Comparison of ENCODE assay signal across 1 cellular context in the genomic region with DNA sequence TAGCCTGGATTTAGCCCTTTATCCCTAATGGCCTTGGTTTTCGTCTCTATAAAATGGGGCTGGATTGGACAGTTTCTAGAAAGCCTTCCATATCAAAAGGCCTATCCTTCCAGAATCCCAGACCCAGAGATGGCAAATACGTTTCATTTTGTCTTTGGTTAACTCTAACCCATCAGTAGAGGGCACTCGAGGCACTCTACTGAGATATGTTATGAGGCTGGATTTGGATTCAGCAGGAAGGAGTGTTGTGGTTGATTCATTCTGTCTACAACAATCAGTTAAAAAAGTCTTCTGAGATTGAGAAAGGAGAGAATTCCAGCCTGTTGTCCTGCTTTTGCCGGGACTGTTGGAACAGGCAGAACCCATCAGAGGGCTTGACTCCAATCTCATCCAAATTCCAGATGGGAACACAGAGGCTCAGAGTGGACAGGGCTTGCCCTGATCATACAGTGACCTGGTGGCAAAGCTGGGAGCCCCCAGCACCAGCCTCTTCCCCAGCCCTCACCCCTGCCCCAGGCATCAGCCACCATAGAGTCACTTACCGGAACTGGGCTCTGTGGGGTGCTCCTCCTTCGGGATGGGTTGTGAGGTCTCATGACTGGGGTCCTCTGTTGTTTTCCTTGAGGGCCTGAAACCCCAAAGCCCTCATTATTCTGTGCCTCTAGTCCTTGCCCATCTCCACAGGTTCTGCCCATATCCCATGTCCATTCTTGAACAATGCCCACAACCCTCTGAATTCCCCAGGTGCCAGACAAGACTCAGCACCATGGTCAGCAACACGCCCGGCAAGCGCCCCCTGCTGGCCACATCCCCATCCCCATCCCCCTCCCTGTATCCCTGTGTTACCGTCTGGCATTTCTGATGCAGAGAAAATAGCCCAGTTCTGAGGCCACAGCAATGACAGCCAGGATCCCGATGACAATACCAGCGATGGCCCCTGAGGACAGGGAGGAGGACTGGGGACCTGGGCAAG.
A peak's percentile ranks its signal among the peaks of the same experiment; 100 is the strongest.
TF ChIP-seq lines count a peak whose summit lies in the region.

No MANE protein-coding gene starts in this region.

TF ChIP-seq in K562, 482 proteins besides CTCF, POLR2A, EP300 and RAD21 (continued from another document):
- TF ChIP-seq, protein P1, sequence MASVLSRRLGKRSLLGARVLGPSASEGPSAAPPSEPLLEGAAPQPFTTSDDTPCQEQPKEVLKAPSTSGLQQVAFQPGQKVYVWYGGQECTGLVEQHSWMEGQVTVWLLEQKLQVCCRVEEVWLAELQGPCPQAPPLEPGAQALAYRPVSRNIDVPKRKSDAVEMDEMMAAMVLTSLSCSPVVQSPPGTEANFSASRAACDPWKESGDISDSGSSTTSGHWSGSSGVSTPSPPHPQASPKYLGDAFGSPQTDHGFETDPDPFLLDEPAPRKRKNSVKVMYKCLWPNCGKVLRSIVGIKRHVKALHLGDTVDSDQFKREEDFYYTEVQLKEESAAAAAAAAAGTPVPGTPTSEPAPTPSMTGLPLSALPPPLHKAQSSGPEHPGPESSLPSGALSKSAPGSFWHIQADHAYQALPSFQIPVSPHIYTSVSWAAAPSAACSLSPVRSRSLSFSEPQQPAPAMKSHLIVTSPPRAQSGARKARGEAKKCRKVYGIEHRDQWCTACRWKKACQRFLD (CRISPR knock-in tag; IDR thresholded peaks at IDR 0.05) = no peak
- TF ChIP-seq CBFA2T2 (conservative IDR thresholded peaks at IDR 0.05) (no peak), RBM22 (IDR thresholded peaks at IDR 0.05; ENCODE audit: low read depth, low read length, poor library complexity, severe bottlenecking) (no peak), POLR3G (IDR thresholded peaks at IDR 0.05; ENCODE audit: extremely low read depth, insufficient read length, insufficient replicate concordance) (no peak), CHCHD3 (CRISPR knock-in tag; IDR thresholded peaks at IDR 0.05) (no peak), PTBP1 (IDR thresholded peaks at IDR 0.05; ENCODE audit: low read depth, low read length) (no peak), CHD1 (IDR thresholded peaks at IDR 0.05; ENCODE audit: low read length) (no peak), ZNF764 (CRISPR knock-in tag; IDR thresholded peaks at IDR 0.05; ENCODE audit: low read depth) (no peak), BCOR (IDR thresholded peaks at IDR 0.05) (no peak), STAT5B (CRISPR knock-in tag; IDR thresholded peaks at IDR 0.05) (no peak), E2F3 (CRISPR knock-in tag; IDR thresholded peaks at IDR 0.05) (no peak), POLR2AphosphoS5 (IDR thresholded peaks at IDR 0.05; ENCODE audit: control insufficient read depth, insufficient read depth, low read depth, low read length) (no peak), MYBL2 (IDR thresholded peaks at IDR 0.05; ENCODE audit: low read depth) (no peak), MYBL2 (CRISPR knock-in tag; IDR thresholded peaks at IDR 0.05; ENCODE audit: borderline replicate concordance) (no peak), TOE1 (IDR thresholded peaks at IDR 0.05; ENCODE audit: borderline replicate concordance) (no peak), TOE1 (CRISPR knock-in tag; IDR thresholded peaks at IDR 0.05; ENCODE audit: borderline replicate concordance, low read depth) (no peak), ZNF165 (CRISPR knock-in tag; IDR thresholded peaks at IDR 0.05; ENCODE audit: borderline replicate concordance) (no peak), HEY1 (CRISPR knock-in tag; IDR thresholded peaks at IDR 0.05; ENCODE audit: borderline replicate concordance) (no peak), SNIP1 (IDR thresholded peaks at IDR 0.05; ENCODE audit: low read depth) (no peak)
- TF ChIP-seq, protein P2, sequence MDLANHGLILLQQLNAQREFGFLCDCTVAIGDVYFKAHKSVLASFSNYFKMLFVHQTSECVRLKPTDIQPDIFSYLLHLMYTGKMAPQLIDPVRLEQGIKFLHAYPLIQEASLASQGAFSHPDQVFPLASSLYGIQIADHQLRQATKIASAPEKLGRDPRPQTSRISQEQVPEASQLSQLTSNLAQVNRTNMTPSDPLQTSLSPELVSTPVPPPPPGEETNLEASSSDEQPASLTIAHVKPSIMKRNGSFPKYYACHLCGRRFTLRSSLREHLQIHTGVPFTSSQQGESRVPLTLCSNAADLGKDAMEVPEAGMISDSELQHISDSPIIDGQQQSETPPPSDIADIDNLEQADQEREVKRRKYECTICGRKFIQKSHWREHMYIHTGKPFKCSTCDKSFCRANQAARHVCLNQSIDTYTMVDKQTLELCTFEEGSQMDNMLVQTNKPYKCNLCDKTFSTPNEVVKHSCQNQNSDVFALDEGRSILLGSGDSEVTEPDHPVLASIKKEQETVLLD (IDR thresholded peaks at IDR 0.05) = no peak
- TF ChIP-seq, protein P3, sequence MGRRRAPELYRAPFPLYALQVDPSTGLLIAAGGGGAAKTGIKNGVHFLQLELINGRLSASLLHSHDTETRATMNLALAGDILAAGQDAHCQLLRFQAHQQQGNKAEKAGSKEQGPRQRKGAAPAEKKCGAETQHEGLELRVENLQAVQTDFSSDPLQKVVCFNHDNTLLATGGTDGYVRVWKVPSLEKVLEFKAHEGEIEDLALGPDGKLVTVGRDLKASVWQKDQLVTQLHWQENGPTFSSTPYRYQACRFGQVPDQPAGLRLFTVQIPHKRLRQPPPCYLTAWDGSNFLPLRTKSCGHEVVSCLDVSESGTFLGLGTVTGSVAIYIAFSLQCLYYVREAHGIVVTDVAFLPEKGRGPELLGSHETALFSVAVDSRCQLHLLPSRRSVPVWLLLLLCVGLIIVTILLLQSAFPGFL (CRISPR knock-in tag; IDR thresholded peaks at IDR 0.05) = no peak
- TF ChIP-seq, protein P4, sequence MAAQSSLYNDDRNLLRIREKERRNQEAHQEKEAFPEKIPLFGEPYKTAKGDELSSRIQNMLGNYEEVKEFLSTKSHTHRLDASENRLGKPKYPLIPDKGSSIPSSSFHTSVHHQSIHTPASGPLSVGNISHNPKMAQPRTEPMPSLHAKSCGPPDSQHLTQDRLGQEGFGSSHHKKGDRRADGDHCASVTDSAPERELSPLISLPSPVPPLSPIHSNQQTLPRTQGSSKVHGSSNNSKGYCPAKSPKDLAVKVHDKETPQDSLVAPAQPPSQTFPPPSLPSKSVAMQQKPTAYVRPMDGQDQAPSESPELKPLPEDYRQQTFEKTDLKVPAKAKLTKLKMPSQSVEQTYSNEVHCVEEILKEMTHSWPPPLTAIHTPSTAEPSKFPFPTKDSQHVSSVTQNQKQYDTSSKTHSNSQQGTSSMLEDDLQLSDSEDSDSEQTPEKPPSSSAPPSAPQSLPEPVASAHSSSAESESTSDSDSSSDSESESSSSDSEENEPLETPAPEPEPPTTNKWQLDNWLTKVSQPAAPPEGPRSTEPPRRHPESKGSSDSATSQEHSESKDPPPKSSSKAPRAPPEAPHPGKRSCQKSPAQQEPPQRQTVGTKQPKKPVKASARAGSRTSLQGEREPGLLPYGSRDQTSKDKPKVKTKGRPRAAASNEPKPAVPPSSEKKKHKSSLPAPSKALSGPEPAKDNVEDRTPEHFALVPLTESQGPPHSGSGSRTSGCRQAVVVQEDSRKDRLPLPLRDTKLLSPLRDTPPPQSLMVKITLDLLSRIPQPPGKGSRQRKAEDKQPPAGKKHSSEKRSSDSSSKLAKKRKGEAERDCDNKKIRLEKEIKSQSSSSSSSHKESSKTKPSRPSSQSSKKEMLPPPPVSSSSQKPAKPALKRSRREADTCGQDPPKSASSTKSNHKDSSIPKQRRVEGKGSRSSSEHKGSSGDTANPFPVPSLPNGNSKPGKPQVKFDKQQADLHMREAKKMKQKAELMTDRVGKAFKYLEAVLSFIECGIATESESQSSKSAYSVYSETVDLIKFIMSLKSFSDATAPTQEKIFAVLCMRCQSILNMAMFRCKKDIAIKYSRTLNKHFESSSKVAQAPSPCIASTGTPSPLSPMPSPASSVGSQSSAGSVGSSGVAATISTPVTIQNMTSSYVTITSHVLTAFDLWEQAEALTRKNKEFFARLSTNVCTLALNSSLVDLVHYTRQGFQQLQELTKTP (IDR thresholded peaks at IDR 0.05; ENCODE audit: low read depth in 1 of 2, partially characterized antibody in 2 of 2) = peak in 1 of 2 experiments; percentile 76
- TF ChIP-seq, protein P5, sequence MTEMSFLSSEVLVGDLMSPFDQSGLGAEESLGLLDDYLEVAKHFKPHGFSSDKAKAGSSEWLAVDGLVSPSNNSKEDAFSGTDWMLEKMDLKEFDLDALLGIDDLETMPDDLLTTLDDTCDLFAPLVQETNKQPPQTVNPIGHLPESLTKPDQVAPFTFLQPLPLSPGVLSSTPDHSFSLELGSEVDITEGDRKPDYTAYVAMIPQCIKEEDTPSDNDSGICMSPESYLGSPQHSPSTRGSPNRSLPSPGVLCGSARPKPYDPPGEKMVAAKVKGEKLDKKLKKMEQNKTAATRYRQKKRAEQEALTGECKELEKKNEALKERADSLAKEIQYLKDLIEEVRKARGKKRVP (CRISPR knock-in tag; IDR thresholded peaks at IDR 0.05) = no peak
